ENCODE assay signal across 1 cellular context in the genomic region with DNA sequence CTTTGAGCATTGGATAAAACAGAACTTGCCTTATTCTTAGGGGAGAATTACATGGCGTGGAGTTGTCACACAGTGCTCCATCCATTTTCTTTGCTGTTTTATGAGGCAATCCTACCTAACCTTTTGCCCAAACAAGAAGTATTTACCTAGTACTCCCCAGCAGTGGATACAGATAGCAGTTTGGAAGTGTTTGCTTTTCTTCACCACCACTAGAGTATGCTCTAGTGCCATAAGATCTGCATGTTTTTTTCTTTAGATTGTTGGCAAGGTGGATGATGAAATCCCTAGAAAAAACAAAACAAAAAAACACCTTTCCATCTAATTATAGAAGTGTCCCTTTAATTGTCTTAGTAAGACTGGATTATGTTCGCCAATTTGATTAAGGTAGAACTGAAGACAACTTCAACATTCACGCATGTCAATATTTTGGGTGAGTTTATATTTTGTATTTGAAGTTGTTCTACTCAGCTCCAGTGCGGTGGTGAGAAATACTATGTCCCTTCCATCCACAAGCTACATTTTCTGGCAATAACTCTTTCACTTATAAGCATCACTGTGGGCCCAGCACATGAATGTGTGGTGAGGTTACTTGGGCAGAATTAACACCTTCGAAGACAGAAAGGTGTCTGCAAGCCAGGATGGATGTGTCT.
A peak's percentile ranks its signal among the peaks of the same experiment; 100 is the strongest.
TF ChIP-seq lines count a peak whose summit lies in the region.

No MANE protein-coding gene starts in this region.

TF ChIP-seq in HepG2, 621 proteins besides CTCF, POLR2A, EP300 and RAD21 (continued from another document and continues in another):
- TF ChIP-seq ZNF331 (CRISPR knock-in tag; IDR thresholded peaks at IDR 0.05): peak; percentile 32; the same call in 1 of the 2 replicates
- TF ChIP-seq STAG1 (CRISPR knock-in tag; IDR thresholded peaks at IDR 0.05): peak; percentile 85
- TF ChIP-seq ATF1 (CRISPR knock-in tag; IDR thresholded peaks at IDR 0.05): no peak
- no peak for TF ChIP-seq CREB1 (IDR thresholded peaks at IDR 0.05)
- TF ChIP-seq CREB1 (CRISPR knock-in tag; IDR thresholded peaks at IDR 0.05): 0 out of 2 replicates have a peak, but pooled peaks have one; percentile 14
- TF ChIP-seq SMC3 (IDR thresholded peaks at IDR 0.05; ENCODE audit: low read length): peak; percentile 80
- no peak for TF ChIP-seq ZNF780A (CRISPR knock-in tag; IDR thresholded peaks at IDR 0.05)
- no peak for TF ChIP-seq ZXDC (CRISPR knock-in tag; IDR thresholded peaks at IDR 0.05)
- no peak for TF ChIP-seq FOXA1 (IDR thresholded peaks at IDR 0.05)
- peak; percentile 67 for TF ChIP-seq FOXA1 (CRISPR knock-in tag; IDR thresholded peaks at IDR 0.05)
- TF ChIP-seq CEBPG (CRISPR knock-in tag; IDR thresholded peaks at IDR 0.05): peak; percentile 80
- 0 out of 2 replicates have a peak, but pooled peaks have one; percentile 21 for TF ChIP-seq HMG20A (CRISPR knock-in tag; IDR thresholded peaks at IDR 0.05; ENCODE audit: borderline replicate concordance)
- TF ChIP-seq, protein P1, sequence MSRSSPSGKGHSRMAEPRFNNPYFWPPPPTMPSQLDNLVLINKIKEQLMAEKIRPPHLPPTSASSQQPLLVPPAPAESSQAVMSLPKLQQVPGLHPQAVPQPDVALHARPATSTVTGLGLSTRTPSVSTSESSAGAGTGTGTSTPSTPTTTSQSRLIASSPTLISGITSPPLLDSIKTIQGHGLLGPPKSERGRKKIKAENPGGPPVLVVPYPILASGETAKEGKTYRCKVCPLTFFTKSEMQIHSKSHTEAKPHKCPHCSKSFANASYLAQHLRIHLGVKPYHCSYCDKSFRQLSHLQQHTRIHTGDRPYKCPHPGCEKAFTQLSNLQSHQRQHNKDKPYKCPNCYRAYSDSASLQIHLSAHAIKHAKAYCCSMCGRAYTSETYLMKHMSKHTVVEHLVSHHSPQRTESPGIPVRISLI (CRISPR knock-in tag; IDR thresholded peaks at IDR 0.05; ENCODE audit: borderline replicate concordance): peak; percentile 84
- TF ChIP-seq ZNF354B (CRISPR knock-in tag; IDR thresholded peaks at IDR 0.05): no peak
- TF ChIP-seq ZNF124 (CRISPR knock-in tag; IDR thresholded peaks at IDR 0.05): no peak
- TF ChIP-seq THAP11 (CRISPR knock-in tag; IDR thresholded peaks at IDR 0.05): peak; percentile 34; the same call in 1 of the 2 replicates
- 0 out of 2 replicates have a peak, but pooled peaks have one; percentile 27 for TF ChIP-seq GATAD1 (CRISPR knock-in tag; IDR thresholded peaks at IDR 0.05)
- TF ChIP-seq FOXK1 (CRISPR knock-in tag; IDR thresholded peaks at IDR 0.05; ENCODE audit: borderline replicate concordance, low read depth): peak; percentile 21; the same call in 1 of the 2 replicates
- no peak for TF ChIP-seq REST (IDR thresholded peaks at IDR 0.05; ENCODE audit: borderline replicate concordance in 1 of 2, low read depth in 1 of 2, low read length in 2 of 2)
- no peak for TF ChIP-seq GABPB1 (CRISPR knock-in tag; IDR thresholded peaks at IDR 0.05)
- TF ChIP-seq, protein P2, sequence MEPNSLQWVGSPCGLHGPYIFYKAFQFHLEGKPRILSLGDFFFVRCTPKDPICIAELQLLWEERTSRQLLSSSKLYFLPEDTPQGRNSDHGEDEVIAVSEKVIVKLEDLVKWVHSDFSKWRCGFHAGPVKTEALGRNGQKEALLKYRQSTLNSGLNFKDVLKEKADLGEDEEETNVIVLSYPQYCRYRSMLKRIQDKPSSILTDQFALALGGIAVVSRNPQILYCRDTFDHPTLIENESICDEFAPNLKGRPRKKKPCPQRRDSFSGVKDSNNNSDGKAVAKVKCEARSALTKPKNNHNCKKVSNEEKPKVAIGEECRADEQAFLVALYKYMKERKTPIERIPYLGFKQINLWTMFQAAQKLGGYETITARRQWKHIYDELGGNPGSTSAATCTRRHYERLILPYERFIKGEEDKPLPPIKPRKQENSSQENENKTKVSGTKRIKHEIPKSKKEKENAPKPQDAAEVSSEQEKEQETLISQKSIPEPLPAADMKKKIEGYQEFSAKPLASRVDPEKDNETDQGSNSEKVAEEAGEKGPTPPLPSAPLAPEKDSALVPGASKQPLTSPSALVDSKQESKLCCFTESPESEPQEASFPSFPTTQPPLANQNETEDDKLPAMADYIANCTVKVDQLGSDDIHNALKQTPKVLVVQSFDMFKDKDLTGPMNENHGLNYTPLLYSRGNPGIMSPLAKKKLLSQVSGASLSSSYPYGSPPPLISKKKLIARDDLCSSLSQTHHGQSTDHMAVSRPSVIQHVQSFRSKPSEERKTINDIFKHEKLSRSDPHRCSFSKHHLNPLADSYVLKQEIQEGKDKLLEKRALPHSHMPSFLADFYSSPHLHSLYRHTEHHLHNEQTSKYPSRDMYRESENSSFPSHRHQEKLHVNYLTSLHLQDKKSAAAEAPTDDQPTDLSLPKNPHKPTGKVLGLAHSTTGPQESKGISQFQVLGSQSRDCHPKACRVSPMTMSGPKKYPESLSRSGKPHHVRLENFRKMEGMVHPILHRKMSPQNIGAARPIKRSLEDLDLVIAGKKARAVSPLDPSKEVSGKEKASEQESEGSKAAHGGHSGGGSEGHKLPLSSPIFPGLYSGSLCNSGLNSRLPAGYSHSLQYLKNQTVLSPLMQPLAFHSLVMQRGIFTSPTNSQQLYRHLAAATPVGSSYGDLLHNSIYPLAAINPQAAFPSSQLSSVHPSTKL (CRISPR knock-in tag; IDR thresholded peaks at IDR 0.05): peak; percentile 43
- peak; percentile 36; the same call in 1 of the 2 replicates for TF ChIP-seq RXRB (CRISPR knock-in tag; IDR thresholded peaks at IDR 0.05; ENCODE audit: borderline replicate concordance)
- TF ChIP-seq ZNF777 (CRISPR knock-in tag; IDR thresholded peaks at IDR 0.05): no peak
- peak; percentile 88 for TF ChIP-seq PPARG (CRISPR knock-in tag; conservative IDR thresholded peaks at IDR 0.05)
- TF ChIP-seq FOXO1 (CRISPR knock-in tag; IDR thresholded peaks at IDR 0.05): 0 out of 2 replicates have a peak, but pooled peaks have one; percentile 36
- no peak for TF ChIP-seq EEA1 (CRISPR knock-in tag; IDR thresholded peaks at IDR 0.05; ENCODE audit: borderline replicate concordance)
- TF ChIP-seq STAT5B (CRISPR knock-in tag; IDR thresholded peaks at IDR 0.05): no peak
- no peak for TF ChIP-seq SNAI1 (CRISPR knock-in tag; IDR thresholded peaks at IDR 0.05; ENCODE audit: borderline replicate concordance)
- no peak for TF ChIP-seq SOX6 (IDR thresholded peaks at IDR 0.05)
- 0 out of 2 replicates have a peak, but pooled peaks have one; percentile 18 for TF ChIP-seq SOX6 (CRISPR knock-in tag; IDR thresholded peaks at IDR 0.05)
- peak; percentile 75 for TF ChIP-seq CEBPB (IDR thresholded peaks at IDR 0.05; ENCODE audit: borderline replicate concordance, low read depth, low read length)
- TF ChIP-seq ZNF264 (CRISPR knock-in tag; IDR thresholded peaks at IDR 0.05): no peak
- TF ChIP-seq ZFP36 (IDR thresholded peaks at IDR 0.05; ENCODE audit: borderline replicate concordance, low read depth, low read length, partially characterized antibody): peak; percentile 34
- TF ChIP-seq ZNF644 (CRISPR knock-in tag; IDR thresholded peaks at IDR 0.05; ENCODE audit: low read depth): 0 out of 2 replicates have a peak, but pooled peaks have one; percentile 39
- TF ChIP-seq FOXJ3 (CRISPR knock-in tag; IDR thresholded peaks at IDR 0.05; ENCODE audit: borderline replicate concordance): peak; percentile 64; the same call in 1 of the 2 replicates
- TF ChIP-seq, protein P3, sequence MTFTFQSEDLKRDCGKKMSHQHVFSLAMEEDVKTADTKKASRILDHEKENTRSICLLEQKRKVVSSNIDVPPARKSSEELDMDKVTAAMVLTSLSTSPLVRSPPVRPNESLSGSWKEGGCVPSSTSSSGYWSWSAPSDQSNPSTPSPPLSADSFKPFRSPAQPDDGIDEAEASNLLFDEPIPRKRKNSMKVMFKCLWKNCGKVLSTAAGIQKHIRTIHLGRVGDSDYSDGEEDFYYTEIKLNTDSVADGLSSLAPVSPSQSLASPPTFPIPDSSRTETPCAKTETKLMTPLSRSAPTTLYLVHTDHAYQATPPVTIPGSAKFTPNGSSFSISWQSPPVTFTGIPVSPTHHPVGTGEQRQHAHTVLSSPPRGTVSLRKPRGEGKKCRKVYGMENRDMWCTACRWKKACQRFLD (CRISPR knock-in tag; IDR thresholded peaks at IDR 0.05; ENCODE audit: borderline replicate concordance): no peak
- TF ChIP-seq, protein P4, sequence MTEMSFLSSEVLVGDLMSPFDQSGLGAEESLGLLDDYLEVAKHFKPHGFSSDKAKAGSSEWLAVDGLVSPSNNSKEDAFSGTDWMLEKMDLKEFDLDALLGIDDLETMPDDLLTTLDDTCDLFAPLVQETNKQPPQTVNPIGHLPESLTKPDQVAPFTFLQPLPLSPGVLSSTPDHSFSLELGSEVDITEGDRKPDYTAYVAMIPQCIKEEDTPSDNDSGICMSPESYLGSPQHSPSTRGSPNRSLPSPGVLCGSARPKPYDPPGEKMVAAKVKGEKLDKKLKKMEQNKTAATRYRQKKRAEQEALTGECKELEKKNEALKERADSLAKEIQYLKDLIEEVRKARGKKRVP (CRISPR knock-in tag; IDR thresholded peaks at IDR 0.05): peak in 1 of 2 experiments; percentile 95; a peak in 2 of 4 replicates
- no peak for TF ChIP-seq ZNF607 (CRISPR knock-in tag; IDR thresholded peaks at IDR 0.05; ENCODE audit: borderline replicate concordance)
- peak; percentile 16; the same call in 1 of the 2 replicates for TF ChIP-seq SOX5 (CRISPR knock-in tag; IDR thresholded peaks at IDR 0.05; ENCODE audit: borderline replicate concordance)
- no peak for TF ChIP-seq SAFB2 (CRISPR knock-in tag; IDR thresholded peaks at IDR 0.05; ENCODE audit: borderline replicate concordance, low read depth)
- 0 out of 2 replicates have a peak, but pooled peaks have one; percentile 17 for TF ChIP-seq MIXL1 (CRISPR knock-in tag; IDR thresholded peaks at IDR 0.05)
- TF ChIP-seq, protein P5, sequence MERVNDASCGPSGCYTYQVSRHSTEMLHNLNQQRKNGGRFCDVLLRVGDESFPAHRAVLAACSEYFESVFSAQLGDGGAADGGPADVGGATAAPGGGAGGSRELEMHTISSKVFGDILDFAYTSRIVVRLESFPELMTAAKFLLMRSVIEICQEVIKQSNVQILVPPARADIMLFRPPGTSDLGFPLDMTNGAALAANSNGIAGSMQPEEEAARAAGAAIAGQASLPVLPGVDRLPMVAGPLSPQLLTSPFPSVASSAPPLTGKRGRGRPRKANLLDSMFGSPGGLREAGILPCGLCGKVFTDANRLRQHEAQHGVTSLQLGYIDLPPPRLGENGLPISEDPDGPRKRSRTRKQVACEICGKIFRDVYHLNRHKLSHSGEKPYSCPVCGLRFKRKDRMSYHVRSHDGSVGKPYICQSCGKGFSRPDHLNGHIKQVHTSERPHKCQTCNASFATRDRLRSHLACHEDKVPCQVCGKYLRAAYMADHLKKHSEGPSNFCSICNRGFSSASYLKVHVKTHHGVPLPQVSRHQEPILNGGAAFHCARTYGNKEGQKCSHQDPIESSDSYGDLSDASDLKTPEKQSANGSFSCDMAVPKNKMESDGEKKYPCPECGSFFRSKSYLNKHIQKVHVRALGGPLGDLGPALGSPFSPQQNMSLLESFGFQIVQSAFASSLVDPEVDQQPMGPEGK (CRISPR knock-in tag; IDR thresholded peaks at IDR 0.05): peak; percentile 54; the same call in 1 of the 2 replicates
- TF ChIP-seq PHF5A (CRISPR knock-in tag; IDR thresholded peaks at IDR 0.05; ENCODE audit: low read depth, unreplicated experiment): no peak
- TF ChIP-seq ZC3H13 (CRISPR knock-in tag; IDR thresholded peaks at IDR 0.05): no peak
- TF ChIP-seq GATAD2A (CRISPR knock-in tag; IDR thresholded peaks at IDR 0.05): peak; percentile 35; the same call in 1 of the 2 replicates
- TF ChIP-seq KAT8 (CRISPR knock-in tag; IDR thresholded peaks at IDR 0.05): peak; percentile 55; the same call in 1 of the 2 replicates
